ENCODE assay signal across 1 cellular context in the genomic region with DNA sequence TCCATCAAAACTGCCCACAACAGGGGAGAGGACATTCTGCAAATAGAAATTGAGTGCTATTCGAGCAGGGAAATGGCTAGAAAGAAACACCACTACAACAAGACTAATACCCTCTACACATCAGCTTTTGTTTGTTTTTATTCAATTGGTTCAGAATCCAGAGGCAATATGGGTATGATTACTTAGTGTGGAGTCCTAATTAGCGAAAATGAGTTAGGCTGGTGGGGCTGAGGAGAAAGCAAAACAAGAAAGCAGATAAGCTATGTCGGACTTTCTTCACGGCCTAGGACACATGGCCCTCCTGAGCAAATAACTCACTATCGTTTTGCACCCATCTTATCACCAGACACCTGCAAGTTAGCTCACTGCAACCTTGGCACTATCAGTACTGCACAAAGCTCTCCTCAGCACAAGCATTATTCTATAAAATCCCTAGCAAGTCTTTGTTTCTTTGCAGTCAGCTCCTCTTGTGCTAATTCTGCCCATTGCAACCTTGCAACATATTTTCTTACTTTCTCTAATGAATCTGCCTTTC.
TF ChIP-seq lines count a peak whose summit lies in the region.

No MANE protein-coding gene starts in this region.

TF ChIP-seq in GM23338, 12 proteins besides CTCF, POLR2A, EP300 and RAD21:
- TF ChIP-seq, protein P1, sequence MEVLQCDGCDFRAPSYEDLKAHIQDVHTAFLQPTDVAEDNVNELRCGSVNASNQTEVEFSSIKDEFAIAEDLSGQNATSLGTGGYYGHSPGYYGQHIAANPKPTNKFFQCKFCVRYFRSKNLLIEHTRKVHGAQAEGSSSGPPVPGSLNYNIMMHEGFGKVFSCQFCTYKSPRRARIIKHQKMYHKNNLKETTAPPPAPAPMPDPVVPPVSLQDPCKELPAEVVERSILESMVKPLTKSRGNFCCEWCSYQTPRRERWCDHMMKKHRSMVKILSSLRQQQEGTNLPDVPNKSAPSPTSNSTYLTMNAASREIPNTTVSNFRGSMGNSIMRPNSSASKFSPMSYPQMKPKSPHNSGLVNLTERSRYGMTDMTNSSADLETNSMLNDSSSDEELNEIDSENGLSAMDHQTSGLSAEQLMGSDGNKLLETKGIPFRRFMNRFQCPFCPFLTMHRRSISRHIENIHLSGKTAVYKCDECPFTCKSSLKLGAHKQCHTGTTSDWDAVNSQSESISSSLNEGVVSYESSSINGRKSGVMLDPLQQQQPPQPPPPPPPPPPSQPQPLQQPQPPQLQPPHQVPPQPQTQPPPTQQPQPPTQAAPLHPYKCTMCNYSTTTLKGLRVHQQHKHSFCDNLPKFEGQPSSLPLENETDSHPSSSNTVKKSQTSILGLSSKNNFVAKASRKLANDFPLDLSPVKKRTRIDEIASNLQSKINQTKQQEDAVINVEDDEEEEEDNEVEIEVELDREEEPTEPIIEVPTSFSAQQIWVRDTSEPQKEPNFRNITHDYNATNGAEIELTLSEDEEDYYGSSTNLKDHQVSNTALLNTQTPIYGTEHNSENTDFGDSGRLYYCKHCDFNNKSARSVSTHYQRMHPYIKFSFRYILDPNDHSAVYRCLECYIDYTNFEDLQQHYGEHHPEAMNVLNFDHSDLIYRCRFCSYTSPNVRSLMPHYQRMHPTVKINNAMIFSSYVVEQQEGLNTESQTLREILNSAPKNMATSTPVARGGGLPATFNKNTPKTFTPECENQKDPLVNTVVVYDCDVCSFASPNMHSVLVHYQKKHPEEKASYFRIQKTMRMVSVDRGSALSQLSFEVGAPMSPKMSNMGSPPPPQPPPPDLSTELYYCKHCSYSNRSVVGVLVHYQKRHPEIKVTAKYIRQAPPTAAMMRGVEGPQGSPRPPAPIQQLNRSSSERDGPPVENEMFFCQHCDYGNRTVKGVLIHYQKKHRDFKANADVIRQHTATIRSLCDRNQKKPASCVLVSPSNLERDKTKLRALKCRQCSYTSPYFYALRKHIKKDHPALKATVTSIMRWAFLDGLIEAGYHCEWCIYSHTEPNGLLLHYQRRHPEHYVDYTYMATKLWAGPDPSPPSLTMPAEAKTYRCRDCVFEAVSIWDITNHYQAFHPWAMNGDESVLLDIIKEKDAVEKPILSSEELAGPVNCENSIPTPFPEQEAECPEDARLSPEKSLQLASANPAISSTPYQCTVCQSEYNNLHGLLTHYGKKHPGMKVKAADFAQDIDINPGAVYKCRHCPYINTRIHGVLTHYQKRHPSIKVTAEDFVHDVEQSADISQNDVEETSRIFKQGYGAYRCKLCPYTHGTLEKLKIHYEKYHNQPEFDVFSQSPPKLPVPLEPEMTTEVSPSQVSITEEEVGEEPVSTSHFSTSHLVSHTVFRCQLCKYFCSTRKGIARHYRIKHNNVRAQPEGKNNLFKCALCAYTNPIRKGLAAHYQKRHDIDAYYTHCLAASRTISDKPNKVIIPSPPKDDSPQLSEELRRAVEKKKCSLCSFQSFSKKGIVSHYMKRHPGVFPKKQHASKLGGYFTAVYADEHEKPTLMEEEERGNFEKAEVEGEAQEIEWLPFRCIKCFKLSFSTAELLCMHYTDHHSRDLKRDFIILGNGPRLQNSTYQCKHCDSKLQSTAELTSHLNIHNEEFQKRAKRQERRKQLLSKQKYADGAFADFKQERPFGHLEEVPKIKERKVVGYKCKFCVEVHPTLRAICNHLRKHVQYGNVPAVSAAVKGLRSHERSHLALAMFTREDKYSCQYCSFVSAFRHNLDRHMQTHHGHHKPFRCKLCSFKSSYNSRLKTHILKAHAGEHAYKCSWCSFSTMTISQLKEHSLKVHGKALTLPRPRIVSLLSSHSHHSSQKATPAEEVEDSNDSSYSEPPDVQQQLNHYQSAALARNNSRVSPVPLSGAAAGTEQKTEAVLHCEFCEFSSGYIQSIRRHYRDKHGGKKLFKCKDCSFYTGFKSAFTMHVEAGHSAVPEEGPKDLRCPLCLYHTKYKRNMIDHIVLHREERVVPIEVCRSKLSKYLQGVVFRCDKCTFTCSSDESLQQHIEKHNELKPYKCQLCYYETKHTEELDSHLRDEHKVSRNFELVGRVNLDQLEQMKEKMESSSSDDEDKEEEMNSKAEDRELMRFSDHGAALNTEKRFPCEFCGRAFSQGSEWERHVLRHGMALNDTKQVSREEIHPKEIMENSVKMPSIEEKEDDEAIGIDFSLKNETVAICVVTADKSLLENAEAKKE (CRISPR knock-in tag; IDR thresholded peaks at IDR 0.05): no peak
- TF ChIP-seq NANOG (IDR thresholded peaks at IDR 0.05; ENCODE audit: borderline replicate concordance) (no peak), JUNB (IDR thresholded peaks at IDR 0.05; ENCODE audit: unreplicated experiment) (no peak), ZNF331 (CRISPR knock-in tag; IDR thresholded peaks at IDR 0.05; ENCODE audit: low read depth) (no peak)
